Comparison of ENCODE assay signal across 7 cellular contexts in genomic region chr12:122835693-122836026, GRCh38. TPM values are rescaled to one million over a fixed set of nuclear protein-coding genes. Genes with fewer than 3 reads are reported as not detected.
DNase-seq lines count a peak whose midpoint lies in the region; ATAC-seq and TF ChIP-seq lines count a peak whose summit lies in the region.

No MANE protein-coding gene starts in this region.

- TF ChIP-seq POLR2A in GM18505 (IDR thresholded peaks at IDR 0.05; ENCODE audit: borderline replicate concordance, extremely low read depth, insufficient read depth, insufficient read length), result peak; percentile 2

- H3K27ac Mint-ChIP-seq in activated naive CD4-positive, alpha-beta T cell treated with anti-CD3 and anti-CD28 coated beads, Interleukin-2, amount 10 ng/mL, durations not matched to agents 7 days and 5 days, result no peak overlapping the region

- no peak for ATAC-seq in GM18505 (IDR thresholded peaks at IDR 0.05; ENCODE audit: unreplicated experiment)
- ATAC-seq in HG03460 (IDR thresholded peaks at IDR 0.05; ENCODE audit: unreplicated experiment), result peak; percentile 45

- peaks cover 30% of the 10 kb centered on the region for H3K79me2 ChIP-seq in hepatocyte

- peak overlapping the region; percentile 75 for H3K9ac ChIP-seq in skeletal muscle satellite cell (ENCODE audit: low read depth, low read length)

- no peak for TF ChIP-seq CTCF in hepatocyte (IDR thresholded peaks at IDR 0.05; ENCODE audit: poor library complexity)

- H2AFZ ChIP-seq in hepatocyte, result peak overlapping the region; percentile 58

- H3K9me3 ChIP-seq in hepatocyte (ENCODE audit: low read depth), result no peaks in the 10 kb centered on the region
- no peaks in the 10 kb centered on the region for H3K9me3 ChIP-seq in skeletal muscle satellite cell (replicated peaks; ENCODE audit: low read length)

- H3K36me3 ChIP-seq in hepatocyte (replicated peaks; ENCODE audit: insufficient read depth, low read depth) (no peaks in the 10 kb centered on the region), skeletal muscle satellite cell (ENCODE audit: insufficient read depth, low read length) (no peaks in the 10 kb centered on the region)

- H3K4me1 ChIP-seq in hepatocyte (ENCODE audit: insufficient read depth) (peaks cover 12% of the 10 kb centered on the region), skeletal muscle satellite cell (ENCODE audit: control insufficient read depth, insufficient read depth, low read length) (peaks cover 34% of the 10 kb centered on the region)

- no peaks in the 10 kb centered on the region for H3K9me3 Mint-ChIP-seq in activated naive CD4-positive, alpha-beta T cell treated with anti-CD3 and anti-CD28 coated beads, Interleukin-2, amount 10 ng/mL, durations not matched to agents 7 days and 5 days

- peak; percentile 58 for DNase-seq in activated naive CD4-positive, alpha-beta T cell treated with anti-CD3 and anti-CD28 coated beads, Interleukin-2, amount 10 ng/mL, durations not matched to agents 7 days and 5 days
- DNase-seq in hepatocyte (ENCODE audit: low spot score), result peak; percentile 76
- no peak for DNase-seq in occipital lobe (lab: John Stamatoyannopoulos, UW)
- no peak for DNase-seq in activated effector memory CD4-positive, alpha-beta T cell treated with anti-CD3 and anti-CD28 coated beads, Interleukin-2, amount 50 U/mL, for 16 hours

- H4K20me1 ChIP-seq in hepatocyte (ENCODE audit: insufficient read depth, poor library complexity, severe bottlenecking), result no peaks in the 10 kb centered on the region

- peaks cover 37% of the 10 kb centered on the region for H3K4me1 Mint-ChIP-seq in activated naive CD4-positive, alpha-beta T cell treated with anti-CD3 and anti-CD28 coated beads, Interleukin-2, amount 10 ng/mL, durations not matched to agents 7 days and 5 days

- H3K27me3 Mint-ChIP-seq in activated naive CD4-positive, alpha-beta T cell treated with anti-CD3 and anti-CD28 coated beads, Interleukin-2, amount 10 ng/mL, durations not matched to agents 7 days and 5 days, result peaks cover 28% of the 10 kb centered on the region

- peak overlapping the region; percentile 88 for H3K4me3 Mint-ChIP-seq in activated naive CD4-positive, alpha-beta T cell treated with anti-CD3 and anti-CD28 coated beads, Interleukin-2, amount 10 ng/mL, durations not matched to agents 7 days and 5 days

- peak overlapping the region; percentile 83 for H3K4me2 ChIP-seq in hepatocyte
- H3K4me2 ChIP-seq in skeletal muscle satellite cell (ENCODE audit: low read length), result peak overlapping the region; percentile 90

- H3K36me3 Mint-ChIP-seq in activated naive CD4-positive, alpha-beta T cell treated with anti-CD3 and anti-CD28 coated beads, Interleukin-2, amount 10 ng/mL, durations not matched to agents 7 days and 5 days, result no peaks in the 10 kb centered on the region

- H3K9me2 ChIP-seq in hepatocyte (replicated peaks; ENCODE audit: insufficient read depth), result no peaks in the 10 kb centered on the region

- no CpG with 5 or more reads among the region's 52 CpGs for WGBS in hepatocyte (ENCODE audit: low lambda C conversion rate, missing lambda C conversion rate)

- H3K27me3 ChIP-seq in hepatocyte (no peaks in the 10 kb centered on the region), skeletal muscle satellite cell (ENCODE audit: control insufficient read depth, insufficient read depth, low read length) (no peaks in the 10 kb centered on the region)

- H3K4me3 ChIP-seq in hepatocyte (peak overlapping the region; percentile 59), skeletal muscle satellite cell (ENCODE audit: low read length) (peak overlapping the region; percentile 72)

- CTCF ChIA-PET in activated naive CD4-positive, alpha-beta T cell treated with anti-CD3 and anti-CD28 coated beads, Interleukin-2, amount 10 ng/mL, durations not matched to agents 7 days and 5 days (lab: Charles Lee), result interaction anchor here (0.7 to 1.5 kb wide), 2 partner anchors 42 to 43 kb away, joined by 3 to 4 read pairs; no protein-coding TSS in a partner anchor

- H3K27ac ChIP-seq in hepatocyte, result peak overlapping the region; percentile 93

RNA-seq across cellular contexts. Expression of gene HIP1R, which starts 0.4 kb away (rescaled TPM):
- total RNA-seq in hepatocyte, result 36.0 and 44.3 TPM in 2 replicates
- polyA plus RNA-seq in hepatocyte, result 31.8 and 33.1 TPM in 2 replicates
- total RNA-seq in skeletal muscle satellite cell (2012; rRNA removed), result 20.5 and 30.2 TPM in 2 replicates
- total RNA-seq in occipital lobe, result 70.0 TPM

Comparison
In these comparisons a context has a peak if more than half of its experiments do, and no peak if none do; other contexts are left out.
1. DNase-seq: peak in activated naive CD4-positive, alpha-beta T cell treated with anti-CD3 and anti-CD28 coated beads, Interleukin-2, amount 10 ng/mL, durations not matched to agents 7 days and 5 days (single experiment) and hepatocyte (single experiment); none in occipital lobe (single experiment) and activated effector memory CD4-positive, alpha-beta T cell treated with anti-CD3 and anti-CD28 coated beads, Interleukin-2, amount 50 U/mL, for 16 hours (single experiment).